8 cellular contexts compared by ENCODE assay signal in genomic region chr2:289362-290089, GRCh38. TPM values are rescaled to one million over a fixed set of nuclear protein-coding genes. Genes with fewer than 3 reads are reported as not detected.
DNase-seq lines count a peak whose midpoint lies in the region; ATAC-seq, FAIRE-seq and TF ChIP-seq lines count a peak whose summit lies in the region.

No MANE protein-coding gene starts in this region.

- ATAC-seq in HG03565 (IDR thresholded peaks at IDR 0.05; ENCODE audit: unreplicated experiment): no peak

- DNase-seq in NCI-H1417 (lab: John Stamatoyannopoulos, UW) (peak; percentile 37 to 56 (median 43)), NCI-H1417 treated with DMSO at 0.1 percent for 48 hours (lab: John Stamatoyannopoulos, UW) (no peak), frontal cortex (ENCODE audit: low spot score in 2 of 2) (peak; percentile 33 to 43), osteocyte (ENCODE audit: extremely low spot score, unreplicated experiment) (no peak), NCI-H2171 treated with DMSO at 0.1 percent for 48 hours (lab: John Stamatoyannopoulos, UW) (no peak), HEK293T (ENCODE audit: extremely low spot score) (no peak)
- DNase-seq in activated CD4-positive, alpha-beta memory T cell treated with anti-CD3 and anti-CD28 coated beads, Interleukin-2, amount 10 ng/mL, durations not matched to agents 7 days and 5 days: no peak

- H3K4me1 Mint-ChIP-seq in activated CD4-positive, alpha-beta memory T cell treated with anti-CD3 and anti-CD28 coated beads, Interleukin-2, amount 10 ng/mL, durations not matched to agents 7 days and 5 days: peaks cover 5% of the 10 kb centered on the region
- peaks cover 26% of the 10 kb centered on the region for H3K4me1 Mint-ChIP-seq in osteocyte (ENCODE audit: unreplicated experiment)

- FAIRE-seq in frontal cortex (lab: Jason Lieb, UNC): no peak

- H3K27ac Mint-ChIP-seq in activated CD4-positive, alpha-beta memory T cell treated with anti-CD3 and anti-CD28 coated beads, Interleukin-2, amount 10 ng/mL, durations not matched to agents 7 days and 5 days: no peak overlapping the region
- H3K27ac Mint-ChIP-seq in osteocyte (ENCODE audit: unreplicated experiment): peak overlapping the region; percentile 82

- no peaks in the 10 kb centered on the region for H3K9me3 Mint-ChIP-seq in activated CD4-positive, alpha-beta memory T cell treated with anti-CD3 and anti-CD28 coated beads, Interleukin-2, amount 10 ng/mL, durations not matched to agents 7 days and 5 days
- no peaks in the 10 kb centered on the region for H3K9me3 Mint-ChIP-seq in osteocyte (ENCODE audit: unreplicated experiment)

- no peak for TF ChIP-seq CTCF in osteocyte (IDR thresholded peaks at IDR 0.05)

- POLR2A ChIA-PET in activated CD4-positive, alpha-beta memory T cell treated with anti-CD3 and anti-CD28 coated beads, Interleukin-2, amount 10 ng/mL, durations not matched to agents 7 days and 5 days (lab: Charles Lee): no interaction called here
- POLR2A ChIA-PET in HEK293T (lab: Yijun Ruan, JAX): no interaction called here

- H3K27me3 Mint-ChIP-seq in activated CD4-positive, alpha-beta memory T cell treated with anti-CD3 and anti-CD28 coated beads, Interleukin-2, amount 10 ng/mL, durations not matched to agents 7 days and 5 days: peaks cover 42% of the 10 kb centered on the region
- peaks cover 3% of the 10 kb centered on the region for H3K27me3 Mint-ChIP-seq in osteocyte (ENCODE audit: unreplicated experiment)

- H3K4me3 Mint-ChIP-seq in activated CD4-positive, alpha-beta memory T cell treated with anti-CD3 and anti-CD28 coated beads, Interleukin-2, amount 10 ng/mL, durations not matched to agents 7 days and 5 days: peak overlapping the region; percentile 54
- H3K4me3 Mint-ChIP-seq in osteocyte (ENCODE audit: unreplicated experiment): peak overlapping the region; percentile 83

- H3K36me3 Mint-ChIP-seq in activated CD4-positive, alpha-beta memory T cell treated with anti-CD3 and anti-CD28 coated beads, Interleukin-2, amount 10 ng/mL, durations not matched to agents 7 days and 5 days (ENCODE audit: low read depth): no peaks in the 10 kb centered on the region
- peaks cover 16% of the 10 kb centered on the region for H3K36me3 Mint-ChIP-seq in osteocyte (ENCODE audit: unreplicated experiment)

- CTCF ChIA-PET in activated CD4-positive, alpha-beta memory T cell treated with anti-CD3 and anti-CD28 coated beads, Interleukin-2, amount 10 ng/mL, durations not matched to agents 7 days and 5 days (lab: Charles Lee): interaction anchor here (0.8 to 2.1 kb wide), 3 partner anchors 43 to 349 kb away, joined by 3 to 8 read pairs (median 4); no protein-coding TSS in a partner anchor
- CTCF ChIA-PET in HEK293T (lab: Yijun Ruan, JAX): interaction anchor here (0.7 kb wide), 2 partner anchors 32 to 42 kb away, joined by 3 read pairs; no protein-coding TSS in a partner anchor

TF ChIP-seq in HEK293T, 16 proteins besides CTCF, POLR2A, EP300 and RAD21:
- TF ChIP-seq ELF4 (IDR thresholded peaks at IDR 0.05) (no peak), SP1 (IDR thresholded peaks at IDR 0.05) (no peak), FOXK2 (IDR thresholded peaks at IDR 0.05) (no peak), FOXM1 (IDR thresholded peaks at IDR 0.05; ENCODE audit: borderline replicate concordance) (no peak), ARNT (IDR thresholded peaks at IDR 0.05) (no peak), BHLHE40 (IDR thresholded peaks at IDR 0.05; ENCODE audit: borderline replicate concordance) (no peak), L3MBTL2 (conservative IDR thresholded peaks at IDR 0.05) (no peak), NFRKB (IDR thresholded peaks at IDR 0.05) (no peak), TARDBP (IDR thresholded peaks at IDR 0.05) (no peak), ZNF384 (IDR thresholded peaks at IDR 0.05) (no peak), LEF1 (IDR thresholded peaks at IDR 0.05; ENCODE audit: borderline replicate concordance) (no peak), FOXA1 (IDR thresholded peaks at IDR 0.05) (no peak)
TF ChIP-seq in HEK293T: peak in this region for 0.

RNA-seq across cellular contexts. Expression of gene ALKAL2, which starts 1.6 kb away (rescaled TPM):
- not detected for total RNA-seq in activated CD4-positive, alpha-beta memory T cell treated with anti-CD3 and anti-CD28 coated beads, Interleukin-2, amount 10 ng/mL, durations not matched to agents 7 days and 5 days
- 2.0 TPM for total RNA-seq in frontal cortex
- total RNA-seq in osteocyte: 50.0 and 52.9 TPM in 2 replicates

RNA-seq across cellular contexts. Expression of gene ACP1, which starts 24.8 kb away (rescaled TPM):
- total RNA-seq in activated CD4-positive, alpha-beta memory T cell treated with anti-CD3 and anti-CD28 coated beads, Interleukin-2, amount 10 ng/mL, durations not matched to agents 7 days and 5 days: 10 to 100 TPM; 89.2 to 98.3 TPM
- total RNA-seq in frontal cortex (115 TPM), osteocyte (81.4 and 82.9 TPM in 2 replicates)

RNA-seq across cellular contexts. Expression of gene SH3YL1, which starts 25.7 kb away (rescaled TPM):
- total RNA-seq in activated CD4-positive, alpha-beta memory T cell treated with anti-CD3 and anti-CD28 coated beads, Interleukin-2, amount 10 ng/mL, durations not matched to agents 7 days and 5 days: 10 to 100 TPM; 15.8 to 18.0 TPM
- total RNA-seq in frontal cortex: 55.4 TPM
- 50.2 and 55.5 TPM in 2 replicates for total RNA-seq in osteocyte

Comparison
In these comparisons a context has a peak if more than half of its experiments do, and no peak if none do; other contexts are left out.
1. DNase-seq: peak in NCI-H1417 (3 of 3) and frontal cortex (2 of 2); none in NCI-H1417 treated with DMSO at 0.1 percent for 48 hours (single experiment), activated CD4-positive, alpha-beta memory T cell treated with anti-CD3 and anti-CD28 coated beads, Interleukin-2, amount 10 ng/mL, durations not matched to agents 7 days and 5 days (single experiment), osteocyte (single experiment), NCI-H2171 treated with DMSO at 0.1 percent for 48 hours (single experiment) and HEK293T (single experiment).
2. RNA of gene ALKAL2, which starts 1.6 kb away (total RNA-seq): 50.0 to 52.9 TPM in osteocyte; 2.0 TPM in frontal cortex (single experiment) and not detected in activated CD4-positive, alpha-beta memory T cell treated with anti-CD3 and anti-CD28 coated beads, Interleukin-2, amount 10 ng/mL, durations not matched to agents 7 days and 5 days; every median in the first group is over 10 times any median in the second.